ENCODE assay signal across 8 cellular contexts in the genomic region with DNA sequence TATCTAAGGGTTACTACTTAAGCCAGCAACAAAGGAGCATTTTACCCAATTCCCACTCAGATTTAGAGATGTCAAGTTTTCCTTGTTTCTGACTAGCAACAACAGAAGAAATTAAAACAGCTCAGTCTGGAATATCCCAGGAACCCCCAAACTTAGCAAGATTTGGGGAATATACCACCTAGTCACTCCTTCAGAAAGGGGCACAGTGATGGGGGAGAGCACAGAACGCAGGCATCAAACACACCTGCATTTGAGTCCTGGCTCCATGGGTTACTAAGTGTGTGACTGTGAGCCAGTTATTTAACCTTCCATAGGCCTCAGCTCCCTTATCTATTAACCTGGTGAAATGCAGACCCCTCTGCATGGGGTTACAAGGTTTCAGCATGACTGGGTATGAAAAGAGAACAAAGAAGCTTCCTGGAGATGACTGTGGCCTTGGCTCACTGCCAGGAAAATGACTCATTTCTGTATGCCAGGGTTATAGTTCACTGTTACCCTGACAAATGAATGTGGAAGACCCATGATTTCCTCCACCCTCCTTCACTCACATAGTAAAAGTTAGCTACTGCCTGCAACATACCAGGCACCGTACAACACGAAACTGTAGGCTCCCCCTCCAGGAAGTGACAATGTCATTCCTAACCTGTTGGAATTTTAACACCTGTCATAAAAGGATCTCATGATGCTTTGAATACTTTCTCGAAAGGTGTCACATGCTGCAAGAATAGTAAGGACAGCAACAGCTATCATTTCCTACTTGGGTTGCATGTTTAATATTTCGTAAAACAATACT.
DNase-seq lines count a peak whose midpoint lies in the region; ATAC-seq and TF ChIP-seq lines count a peak whose summit lies in the region.

No MANE protein-coding gene starts in this region.

- no peaks in the 10 kb centered on the region for H3K79me2 ChIP-seq in osteoblast (ENCODE audit: insufficient read depth, low read length)

- H3K36me3 ChIP-seq in BLaER1 (no peaks in the 10 kb centered on the region), osteoblast (ENCODE audit: insufficient read depth, low read length) (no peaks in the 10 kb centered on the region), transverse colon (no peaks in the 10 kb centered on the region)

- in situ Hi-C loops in transverse colon (cut with MboI; ENCODE audit: low pct_ligation_motif_present in 1 of 4, low pct_unique_long_range_greater_than_20kb in 1 of 4, low sequenced_read_pairs in 3 of 4): no loop called here

- H3K9me3 ChIP-seq in BLaER1: peaks cover 1% of the 10 kb centered on the region; the same call in 1 of the 2 replicates
- no peaks in the 10 kb centered on the region for H3K9me3 ChIP-seq in osteoblast (ENCODE audit: low read depth, low read length)
- no peaks in the 10 kb centered on the region for H3K9me3 ChIP-seq in transverse colon

- no peak for TF ChIP-seq EP300 in transverse colon (IDR thresholded peaks at IDR 0.05; ENCODE audit: low read depth)

- CTCF ChIA-PET in activated CD4-positive, alpha-beta T cell treated with anti-CD3 and anti-CD28 coated beads, Interleukin-2, amount 10 ng/mL, durations not matched to agents 7 days and 5 days (lab: Charles Lee): interaction anchor here (0.7 to 1.5 kb wide), 4 partner anchors 12 to 188 kb away, joined by 3 to 5 read pairs (median 3); no protein-coding TSS in a partner anchor

- H3K4me2 ChIP-seq in BLaER1: peak overlapping the region; percentile 50
- H3K4me2 ChIP-seq in osteoblast (ENCODE audit: insufficient read depth, low read length): peak overlapping the region; percentile 2

- H3K36me3 Mint-ChIP-seq in activated CD4-positive, alpha-beta T cell treated with anti-CD3 and anti-CD28 coated beads, Interleukin-2, amount 10 ng/mL, durations not matched to agents 7 days and 5 days (ENCODE audit: low read depth): peaks cover 3% of the 10 kb centered on the region

- H3K27ac Mint-ChIP-seq in activated CD4-positive, alpha-beta T cell treated with anti-CD3 and anti-CD28 coated beads, Interleukin-2, amount 10 ng/mL, durations not matched to agents 7 days and 5 days: peak overlapping the region; percentile 15

- H3K27me3 ChIP-seq in BLaER1: no peaks in the 10 kb centered on the region
- H3K27me3 ChIP-seq in osteoblast (ENCODE audit: insufficient read depth, low read length): no peaks in the 10 kb centered on the region
- H3K27me3 ChIP-seq in transverse colon: no peaks in the 10 kb centered on the region

- peak; percentile 96 for ATAC-seq in GM19395 (IDR thresholded peaks at IDR 0.05; ENCODE audit: unreplicated experiment)
- ATAC-seq in HG03432 (IDR thresholded peaks at IDR 0.05; ENCODE audit: unreplicated experiment): peak; percentile 91

- WGBS in transverse colon (ENCODE audit: low coverage in 1 of 2), 2 donors: 51 to 59% methylated on average over 5 of the region's 5 CpGs

- H3K4me3 ChIP-seq in BLaER1 (no peak overlapping the region), osteoblast (ENCODE audit: insufficient read depth, low read length) (no peak overlapping the region), transverse colon (no peak overlapping the region)

- no peak overlapping the region; the same call in 1 of the 2 replicates for H3K27ac ChIP-seq in BLaER1
- H3K27ac ChIP-seq in epithelial cell of prostate: peak overlapping the region; percentile 90
- peak overlapping the region; percentile 56 for H3K27ac ChIP-seq in osteoblast (ENCODE audit: low read depth, low read length)
- H3K27ac ChIP-seq in transverse colon: peak overlapping the region; percentile 65 to 79 (median 74)

- intact Hi-C loops in transverse colon (cut with DNase I; ENCODE audit: low total_unique reads): no loop called here

- no peak for TF ChIP-seq CTCF in osteoblast (IDR thresholded peaks at IDR 0.05; ENCODE audit: extremely low read depth, low read depth, low read length)
- peak in 1 of 5 experiments; percentile 11 for TF ChIP-seq CTCF in transverse colon (IDR thresholded peaks at IDR 0.05)

- H3K4me1 ChIP-seq in BLaER1 (peaks cover 38% of the 10 kb centered on the region), osteoblast (ENCODE audit: insufficient read depth, low read length) (peaks cover 24% of the 10 kb centered on the region), transverse colon (peaks cover 7 to 28% (median 12%) of the 10 kb centered on the region in 4 donors)

- POLR2A ChIA-PET in activated CD4-positive, alpha-beta T cell treated with anti-CD3 and anti-CD28 coated beads, Interleukin-2, amount 10 ng/mL, durations not matched to agents 7 days and 5 days (lab: Charles Lee): interaction anchor here (0.7 kb wide), 1 partner anchor 67 kb away, joined by 3 read pairs; no protein-coding TSS in a partner anchor

- H3K27me3 Mint-ChIP-seq in activated CD4-positive, alpha-beta T cell treated with anti-CD3 and anti-CD28 coated beads, Interleukin-2, amount 10 ng/mL, durations not matched to agents 7 days and 5 days: no peaks in the 10 kb centered on the region

- no peak overlapping the region for H2AFZ ChIP-seq in osteoblast (ENCODE audit: low read length)

- TF ChIP-seq POLR2A in transverse colon (IDR thresholded peaks at IDR 0.05): no peak

- H4K20me1 ChIP-seq in BLaER1 (no peaks in the 10 kb centered on the region), osteoblast (ENCODE audit: insufficient read depth, low read length) (no peaks in the 10 kb centered on the region)

- H3K9me3 Mint-ChIP-seq in activated CD4-positive, alpha-beta T cell treated with anti-CD3 and anti-CD28 coated beads, Interleukin-2, amount 10 ng/mL, durations not matched to agents 7 days and 5 days: peaks cover 2% of the 10 kb centered on the region

- H3K9ac ChIP-seq in BLaER1: no peak overlapping the region; the same call in 1 of the 2 replicates

- DNase-seq in NCI-H460 (ENCODE audit: extremely low read depth, low read depth): peak; percentile 61
- peak; percentile 90 for DNase-seq in activated CD4-positive, alpha-beta T cell treated with anti-CD3 and anti-CD28 coated beads, Interleukin-2, amount 10 ng/mL, durations not matched to agents 7 days and 5 days
- peak; percentile 58 for DNase-seq in epithelial cell of prostate (ENCODE audit: low read depth, low spot score)
- no peak for DNase-seq in osteoblast (ENCODE audit: insufficient read length, low spot score, missing footprints)
- DNase-seq in transverse colon: peak; percentile 91

- no peak overlapping the region for H3K4me3 Mint-ChIP-seq in activated CD4-positive, alpha-beta T cell treated with anti-CD3 and anti-CD28 coated beads, Interleukin-2, amount 10 ng/mL, durations not matched to agents 7 days and 5 days

- peaks cover 14% of the 10 kb centered on the region for H3K4me1 Mint-ChIP-seq in activated CD4-positive, alpha-beta T cell treated with anti-CD3 and anti-CD28 coated beads, Interleukin-2, amount 10 ng/mL, durations not matched to agents 7 days and 5 days
